In the genomic region with DNA sequence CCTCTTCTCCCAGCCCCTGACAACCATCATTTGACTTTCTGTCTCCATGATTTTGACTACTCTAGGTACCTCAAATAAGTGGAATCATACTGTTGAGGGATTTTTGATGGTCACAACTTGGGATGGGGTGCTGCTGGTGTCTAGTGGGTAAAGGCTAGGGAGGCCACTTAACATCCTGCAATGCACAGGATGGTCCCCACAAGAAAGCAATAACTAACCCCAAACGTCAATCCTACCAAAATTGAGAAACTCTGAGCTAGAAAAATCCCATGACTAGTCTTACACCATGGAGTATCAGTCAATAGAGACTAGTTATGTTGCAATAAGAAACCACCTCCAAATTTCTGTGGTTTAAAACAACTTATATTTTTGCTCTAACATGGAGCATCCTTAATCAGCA, we compare ENCODE assay signal across 13 cellular contexts. TPM values are rescaled to one million over a fixed set of nuclear protein-coding genes. Genes with fewer than 3 reads are reported as not detected.
"Had no signal": no experiment of that assay in that cellular context is flagged by ENCODE, and none has a peak within 500 bp of the region (broad histone marks: within the 10 kb centered on the region; RNA-seq: fewer than 3 reads in every experiment).

No MANE protein-coding gene starts in this region.

RNA-seq across cellular contexts. Expression of a gene that starts 24.3 kb away (rescaled TPM):
- total RNA-seq: activated B cell treated with CpG ODN at 0.5 μM for 24 hours; activated CD4-positive, alpha-beta memory T cell treated with anti-CD3 and anti-CD28 coated beads for 36 hours; activated CD4-positive, alpha-beta memory T cell treated with anti-CD3 and anti-CD28 coated beads, Interleukin-2, amount 10 ng/mL, durations not matched to agents 7 days and 5 days; activated CD4-positive, alpha-beta T cell treated with anti-CD3 and anti-CD28 coated beads, Interleukin-2, amount 10 ng/mL, durations not matched to agents 24 days and 14 days; activated CD4-positive, alpha-beta T cell treated with anti-CD3 and anti-CD28 coated beads, Interleukin-2, amount 10 ng/mL, durations not matched to agents 7 days and 5 days; activated CD8-positive, alpha-beta memory T cell treated with anti-CD3 and anti-CD28 coated beads for 36 hours; activated CD8-positive, alpha-beta memory T cell treated with anti-CD3 and anti-CD28 coated beads, Interleukin-2, amount 10 ng/mL, durations not matched to agents 7 days and 5 days; activated CD8-positive, alpha-beta T cell treated with anti-CD3 and anti-CD28 coated beads for 36 hours; activated CD8-positive, alpha-beta T cell treated with anti-CD3 and anti-CD28 coated beads, Interleukin-2, amount 10 ng/mL, durations not matched to agents 7 days and 5 days; T-helper 1 cell treated with Interleukin-12 subunit alpha and Interleukin-12 subunit beta and Interleukin-4 antibody, amounts not matched to agents 30 ng/mL and 1 ng/mL, for 36 hours; T-helper 2 cell treated with Interferon-gamma antibody and Interleukin-4, amounts not matched to agents 100 ng/mL and 5 ng/mL, for 36 hours had no signal

RNA-seq across cellular contexts. Expression of a gene that starts 29.5 kb away (rescaled TPM):
- total RNA-seq: activated B cell treated with CpG ODN at 0.5 μM for 24 hours; activated CD4-positive, alpha-beta memory T cell treated with anti-CD3 and anti-CD28 coated beads for 36 hours; activated CD4-positive, alpha-beta memory T cell treated with anti-CD3 and anti-CD28 coated beads, Interleukin-2, amount 10 ng/mL, durations not matched to agents 7 days and 5 days; activated CD4-positive, alpha-beta T cell treated with anti-CD3 and anti-CD28 coated beads, Interleukin-2, amount 10 ng/mL, durations not matched to agents 24 days and 14 days; T-helper 17 cell; T-helper 2 cell treated with Interferon-gamma antibody and Interleukin-4, amounts not matched to agents 100 ng/mL and 5 ng/mL, for 36 hours; WTC11 had no signal
